Comparison of ENCODE assay signal across 23 cellular contexts in the genomic region with DNA sequence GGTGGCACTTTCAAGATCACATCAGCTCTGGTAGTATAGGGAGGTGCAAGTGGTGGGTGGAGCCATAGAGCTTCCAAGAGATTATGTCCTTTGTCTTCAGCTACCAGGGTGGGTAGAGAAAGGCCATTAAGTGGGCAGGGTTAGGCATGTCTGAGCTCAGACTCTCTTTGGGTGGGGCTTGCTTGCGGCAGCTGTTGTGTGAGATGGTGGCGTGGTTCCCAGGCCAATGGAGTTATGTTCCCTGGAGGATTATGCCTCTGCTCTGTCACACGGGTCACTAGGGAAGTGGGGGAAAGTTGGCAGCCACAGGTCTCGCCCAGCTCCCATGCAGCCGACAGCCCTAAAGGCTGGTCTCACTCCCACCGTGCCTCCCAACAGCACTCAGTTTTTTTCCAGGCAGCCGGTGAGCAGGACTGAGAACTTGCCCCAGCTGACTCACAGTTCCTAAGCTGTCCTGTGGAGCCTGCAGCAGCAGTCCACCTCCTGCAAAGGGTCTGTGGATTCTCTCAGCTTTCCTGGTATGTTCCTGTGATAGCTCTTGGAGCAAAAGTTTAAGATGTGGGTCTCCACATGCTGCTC.
DNase-seq lines count a peak whose midpoint lies in the region; ATAC-seq, FAIRE-seq and TF ChIP-seq lines count a peak whose summit lies in the region.
"Had no signal": no experiment of that assay in that cellular context is flagged by ENCODE, and none has a peak within 500 bp of the region (broad histone marks: within the 10 kb centered on the region; RNA-seq: fewer than 3 reads in every experiment).

No MANE protein-coding gene starts in this region.

- no peak for TF ChIP-seq CTCF in transverse colon (IDR thresholded peaks at IDR 0.05)
- TF ChIP-seq CTCF in gastroesophageal sphincter (IDR thresholded peaks at IDR 0.05) = no peak

- no peak for ATAC-seq in gastroesophageal sphincter
- ATAC-seq: A549, GM23338 had no signal

- in situ Hi-C loops in transverse colon (cut with MboI; ENCODE audit: low pct_ligation_motif_present in 1 of 4, low pct_unique_long_range_greater_than_20kb in 1 of 4, low sequenced_read_pairs in 3 of 4) = no loop called here

- H3K9me3 ChIP-seq in transverse colon = peaks cover 0 to 5% of the 10 kb centered on the region in 2 donors
- peaks cover 0 to 19% (median 0%) of the 10 kb centered on the region in 3 donors for H3K9me3 ChIP-seq in gastroesophageal sphincter
- H3K9me3 ChIP-seq: A549, SK-N-SH had no signal

- H3K36me3 ChIP-seq in transverse colon (no peaks in the 10 kb centered on the region), gastroesophageal sphincter (no peaks in the 10 kb centered on the region)

- no peak for TF ChIP-seq EP300 in transverse colon (IDR thresholded peaks at IDR 0.05; ENCODE audit: low read depth)
- no peak for TF ChIP-seq EP300 in gastroesophageal sphincter (IDR thresholded peaks at IDR 0.05)

- H3K27me3 ChIP-seq in transverse colon (no peaks in the 10 kb centered on the region), gastroesophageal sphincter (no peaks in the 10 kb centered on the region)

- TF ChIP-seq POLR2A in transverse colon (IDR thresholded peaks at IDR 0.05) (no peak), gastroesophageal sphincter (IDR thresholded peaks at IDR 0.05) (no peak)

- WGBS in transverse colon (ENCODE audit: low coverage in 1 of 2), 2 donors = 53% methylated on average over 7 of the region's 7 CpGs; no CpG with 5 or more reads in 1 of the 2 donors
- 88 to 91% methylated on average over 4 to 6 of the region's 7 CpGs for WGBS in gastroesophageal sphincter (ENCODE audit: low coverage in 1 of 2), 2 donors

- FAIRE-seq in GM19239 (lab: Jason Lieb, UNC) = no peak
- FAIRE-seq: A549, GM12891, GM18507 had no signal

- intact Hi-C loops in transverse colon (cut with DNase I; ENCODE audit: low total_unique reads) = no loop called here

- H3K27ac ChIP-seq in transverse colon (no peak overlapping the region), gastroesophageal sphincter (no peak overlapping the region)
- H3K27ac ChIP-seq: A549 had no signal

- H3K4me3 ChIP-seq in transverse colon (no peak overlapping the region), gastroesophageal sphincter (no peak overlapping the region)
- H3K4me3 ChIP-seq: A549, GM23338 had no signal

- DNase-seq in NCI-H82 (lab: John Stamatoyannopoulos, UW) (peak; percentile 20), NCI-H82 treated with DMSO at 0.1 percent for 48 hours (lab: John Stamatoyannopoulos, UW; ENCODE audit: unreplicated experiment) (no peak), NCI-H69 (lab: John Stamatoyannopoulos, UW) (peak; percentile 0), islet precursor cell (peak; percentile 65), transverse colon (peak; percentile 27), NCI-H226 (no peak), GM19239 (ENCODE audit: insufficient read length, low spot score) (no peak)
- DNase-seq: C1 segment of cervical spinal cord, GF-D8, IMR-90, Kasumi-1, NCI-H146, NCI-H2081, NCI-H446 treated with DMSO at 0.1 percent for 48 hours, NCI-H748 treated with DMSO at 0.1 percent for 48 hours, Right ventricle myocardium superior, SK-N-SH, T-helper 1 cell had no signal

- H3K4me1 ChIP-seq in transverse colon (no peaks in the 10 kb centered on the region), gastroesophageal sphincter (no peaks in the 10 kb centered on the region)
- H3K4me1 ChIP-seq: A549 had no signal

Comparison
In these comparisons a context has a peak if more than half of its experiments do, and no peak if none do; other contexts are left out.
1. DNase-seq: peak in NCI-H82 (single experiment), NCI-H69 (single experiment), islet precursor cell (single experiment) and transverse colon (single experiment); none in NCI-H82 treated with DMSO at 0.1 percent for 48 hours (single experiment), NCI-H226 (single experiment) and GM19239 (single experiment).